ENCODE assay signal across 18 cellular contexts in the genomic region with DNA sequence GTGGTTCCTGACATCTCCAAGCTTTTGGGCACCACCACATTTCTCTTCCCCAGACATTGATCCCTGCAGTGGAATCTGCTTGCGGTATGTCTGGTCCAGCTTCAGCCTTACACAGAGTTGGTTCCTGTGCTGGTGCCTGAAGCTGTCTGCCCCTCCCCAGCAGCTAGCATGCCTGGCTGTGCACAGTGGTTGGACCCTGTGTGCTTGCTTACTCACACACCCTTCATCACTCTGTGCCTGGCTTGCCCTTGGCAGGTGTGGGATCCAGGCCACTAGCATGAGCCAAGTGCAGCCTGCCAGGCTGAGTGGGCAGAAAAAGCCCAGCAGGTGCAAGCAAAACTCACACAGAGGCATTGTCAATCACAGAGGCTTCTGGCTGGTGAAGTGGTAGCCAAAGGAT.
DNase-seq lines count a peak whose midpoint lies in the region; ATAC-seq and TF ChIP-seq lines count a peak whose summit lies in the region.
"Had no signal": no experiment of that assay in that cellular context is flagged by ENCODE, and none has a peak within 500 bp of the region (broad histone marks: within the 10 kb centered on the region; RNA-seq: fewer than 3 reads in every experiment).

No MANE protein-coding gene starts in this region.

- H3K27ac ChIP-seq in right atrium auricular region, result no peak overlapping the region
- H3K27ac ChIP-seq: 22Rv1, A549, BLaER1 had no signal

- H3K4me1 ChIP-seq in right atrium auricular region, result no peaks in the 10 kb centered on the region
- H3K4me1 ChIP-seq: A549, BLaER1 had no signal

- peak; percentile 74 for ATAC-seq in Right ventricle myocardium superior (ENCODE audit: poor library complexity)
- ATAC-seq in left cardiac atrium, result peak in 1 of 2 donors; percentile 55
- ATAC-seq: A549; CD8-positive, alpha-beta T cell had no signal

- intact Hi-C loops in Right ventricle myocardium superior (cut with DNase I) (no loop called here), left cardiac atrium (cut with DNase I) (no loop called here)

- H3K27me3 ChIP-seq in right atrium auricular region, result no peaks in the 10 kb centered on the region

- no peak for TF ChIP-seq CTCF in right atrium auricular region (IDR thresholded peaks at IDR 0.05)

- DNase-seq in DMS53 (lab: John Stamatoyannopoulos, UW) (peak; percentile 33), DMS53 treated with DMSO at 0.1 percent for 48 hours (lab: John Stamatoyannopoulos, UW; ENCODE audit: unreplicated experiment) (no peak), Right ventricle myocardium superior (peak; percentile 44), right atrium auricular region (ENCODE audit: low spot score) (no peak), left cardiac atrium (peak; percentile 23), renal cortical epithelial cell (ENCODE audit: low read depth) (peak; percentile 0), superior temporal gyrus (ENCODE audit: extremely low spot score) (no peak)
- DNase-seq in activated CD4-positive, alpha-beta T cell treated with anti-CD3 and anti-CD28 coated beads for 1 hour, result no peak
- DNase-seq: CD8-positive, alpha-beta T cell; COR-L47; DMS 273 treated with DMSO at 0.1 percent for 48 hours; DMS79; GDM1; H9; IMR-90 had no signal

- no peak overlapping the region for H3K4me3 ChIP-seq in right atrium auricular region
- H3K4me3 ChIP-seq: A549, BLaER1 had no signal

- H3K36me3 ChIP-seq in right atrium auricular region, result no peaks in the 10 kb centered on the region
- H3K36me3 ChIP-seq: BLaER1 had no signal

- H3K9me3 ChIP-seq in right atrium auricular region, result no peaks in the 10 kb centered on the region
- H3K9me3 ChIP-seq: A549 had no signal

Comparison
In these comparisons a context has a peak if more than half of its experiments do, and no peak if none do; other contexts are left out.
1. DNase-seq: peak in DMS53 (single experiment), Right ventricle myocardium superior (single experiment), left cardiac atrium (single experiment) and renal cortical epithelial cell (single experiment); none in DMS53 treated with DMSO at 0.1 percent for 48 hours (single experiment), right atrium auricular region (single experiment), activated CD4-positive, alpha-beta T cell treated with anti-CD3 and anti-CD28 coated beads for 1 hour (single experiment) and superior temporal gyrus (single experiment).